In the genomic region with DNA sequence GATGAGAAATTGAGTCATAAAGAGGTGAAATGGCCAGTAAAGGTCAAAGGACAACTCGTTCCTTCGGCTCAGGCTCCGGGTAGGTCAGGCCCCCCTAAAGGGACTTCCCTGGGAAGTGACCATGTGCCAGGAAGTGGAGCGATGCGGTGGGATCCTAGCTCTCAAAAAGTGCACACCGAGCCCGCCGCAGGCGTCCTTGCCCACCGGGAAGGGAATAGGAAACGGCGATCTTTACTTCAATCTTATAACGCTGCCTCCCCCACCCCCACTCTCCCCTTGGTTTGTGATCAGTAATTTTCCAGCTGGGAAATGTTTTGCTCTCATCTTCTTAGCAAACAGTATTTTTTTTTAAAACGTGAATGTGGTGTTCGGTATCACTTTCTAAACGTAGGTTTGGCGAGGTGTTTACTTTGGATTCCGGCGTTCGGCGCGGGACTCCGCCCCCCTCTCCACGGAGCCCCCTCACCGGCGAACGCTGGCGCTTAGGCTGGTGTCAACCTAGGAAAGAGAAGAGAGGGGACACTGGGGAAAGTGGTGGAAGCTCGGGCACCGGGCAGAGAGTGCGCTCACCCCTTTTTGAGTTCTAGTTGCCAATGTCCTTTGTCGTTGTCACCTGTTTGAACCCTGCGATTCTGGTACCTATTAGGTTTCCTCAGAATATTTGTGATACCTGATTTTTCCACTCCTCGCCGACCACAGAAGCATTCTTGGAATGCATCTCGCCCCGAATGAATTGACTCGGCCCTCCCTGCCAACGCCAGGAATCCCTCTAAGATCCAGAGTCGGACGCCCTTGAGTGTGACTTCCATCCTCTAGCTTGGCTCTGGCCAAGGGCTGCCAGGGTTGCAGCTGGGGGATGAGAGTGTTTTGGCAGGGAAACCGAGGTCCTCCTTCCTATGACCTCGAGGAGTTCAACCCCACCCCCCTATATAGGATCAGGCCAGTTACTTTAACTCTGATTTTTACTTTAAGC, we compare ENCODE assay signal across 10 cellular contexts. TPM values are rescaled to one million over a fixed set of nuclear protein-coding genes. Genes with fewer than 3 reads are reported as not detected.
A peak's percentile ranks its signal among the peaks of the same experiment; 100 is the strongest.
DNase-seq lines count a peak whose midpoint lies in the region; ATAC-seq and TF ChIP-seq lines count a peak whose summit lies in the region.
"Had no signal": no experiment of that assay in that cellular context is flagged by ENCODE, and none has a peak within 500 bp of the region (broad histone marks: within the 10 kb centered on the region; RNA-seq: fewer than 3 reads in every experiment).

No MANE protein-coding gene starts in this region.

- H3K4me3 ChIP-seq in CD8-positive, alpha-beta memory T cell (ENCODE audit: low read length) = no peak overlapping the region
- peak overlapping the region; percentile 46 for H3K4me3 ChIP-seq in ovary

- TF ChIP-seq CTCF in ovary (IDR thresholded peaks at IDR 0.05) = no peak

- peaks cover 12% of the 10 kb centered on the region for H3K27me3 ChIP-seq in CD8-positive, alpha-beta memory T cell (ENCODE audit: insufficient read depth, low read length, poor library complexity, severe bottlenecking)
- H3K27me3 ChIP-seq in ovary = no peaks in the 10 kb centered on the region

- peaks cover 14 to 21% (median 15%) of the 10 kb centered on the region in 3 donors for H3K4me1 Mint-ChIP-seq in CD8-positive, alpha-beta memory T cell
- H3K4me1 Mint-ChIP-seq in activated CD8-positive, alpha-beta T cell treated with anti-CD3 and anti-CD28 coated beads, Interleukin-2, amount 10 ng/mL, durations not matched to agents 7 days and 5 days (ENCODE audit: low read depth) = peaks cover 16% of the 10 kb centered on the region

- TF ChIP-seq POLR2A in ovary (IDR thresholded peaks at IDR 0.05) = no peak

- CTCF ChIA-PET in CD8-positive, alpha-beta memory T cell (lab: Charles Lee) = no interaction called here
- CTCF ChIA-PET in activated CD8-positive, alpha-beta T cell treated with anti-CD3 and anti-CD28 coated beads, Interleukin-2, amount 10 ng/mL, durations not matched to agents 7 days and 5 days (lab: Charles Lee) = no interaction called here

- intact Hi-C loops in left ventricle myocardium superior (cut with micrococcal nuclease) (loop anchor here (5.0 kb wide), 1 partner anchor 146 kb away; no protein-coding TSS in a partner anchor), ovary (cut with DNase I) (loop anchor here in 2 of 4 donors (1.0 to 2.0 kb wide), 2 partner anchors 145 to 146 kb away; no protein-coding TSS in a partner anchor)

- no peaks in the 10 kb centered on the region for H3K36me3 Mint-ChIP-seq in CD8-positive, alpha-beta memory T cell
- H3K36me3 Mint-ChIP-seq in activated CD8-positive, alpha-beta T cell treated with anti-CD3 and anti-CD28 coated beads, Interleukin-2, amount 10 ng/mL, durations not matched to agents 7 days and 5 days (ENCODE audit: low read depth) = peaks cover 2% of the 10 kb centered on the region

- 7 to 16% (median 9%) methylated on average over 43 of the region's 43 CpGs for WGBS in ovary, 3 donors

- no peak overlapping the region for H3K27ac Mint-ChIP-seq in CD8-positive, alpha-beta memory T cell
- H3K27ac Mint-ChIP-seq in activated CD8-positive, alpha-beta T cell treated with anti-CD3 and anti-CD28 coated beads, Interleukin-2, amount 10 ng/mL, durations not matched to agents 7 days and 5 days = no peak overlapping the region

- no peaks in the 10 kb centered on the region for H3K36me3 ChIP-seq in CD8-positive, alpha-beta memory T cell (ENCODE audit: insufficient read depth, low read length)
- no peaks in the 10 kb centered on the region for H3K36me3 ChIP-seq in ovary

- POLR2A ChIA-PET in CD8-positive, alpha-beta memory T cell (lab: Charles Lee) = no interaction called here
- POLR2A ChIA-PET in activated CD8-positive, alpha-beta T cell treated with anti-CD3 and anti-CD28 coated beads, Interleukin-2, amount 10 ng/mL, durations not matched to agents 7 days and 5 days (lab: Charles Lee) = no interaction called here

- peak overlapping the region in 6 of 7 donors; percentile 26 to 82 (median 55) for H3K4me3 Mint-ChIP-seq in CD8-positive, alpha-beta memory T cell
- peak overlapping the region; percentile 48 for H3K4me3 Mint-ChIP-seq in activated CD8-positive, alpha-beta T cell treated with anti-CD3 and anti-CD28 coated beads, Interleukin-2, amount 10 ng/mL, durations not matched to agents 7 days and 5 days

- peaks cover 47 to 54% of the 10 kb centered on the region in 2 donors for H3K27me3 Mint-ChIP-seq in CD8-positive, alpha-beta memory T cell
- peaks cover 54% of the 10 kb centered on the region for H3K27me3 Mint-ChIP-seq in activated CD8-positive, alpha-beta T cell treated with anti-CD3 and anti-CD28 coated beads, Interleukin-2, amount 10 ng/mL, durations not matched to agents 7 days and 5 days (ENCODE audit: low read depth)

- H3K9me3 ChIP-seq in CD8-positive, alpha-beta memory T cell (ENCODE audit: low read length) = no peaks in the 10 kb centered on the region
- H3K9me3 ChIP-seq in ovary = no peaks in the 10 kb centered on the region

- TF ChIP-seq EP300 in ovary (IDR thresholded peaks at IDR 0.05) = no peak

- no peak overlapping the region for H3K27ac ChIP-seq in CD8-positive, alpha-beta memory T cell (ENCODE audit: low read depth, low read length)
- peak overlapping the region in 1 of 2 donors; percentile 83 for H3K27ac ChIP-seq in ovary
- H3K27ac ChIP-seq: HL-60 had no signal

- no peak for ATAC-seq in activated CD8-positive, alpha-beta T cell treated with anti-CD3 and anti-CD28 coated beads, Interleukin-2, amount 10 ng/mL, durations not matched to agents 7 days and 5 days
- no peak for ATAC-seq in left ventricle myocardium superior
- no peak for ATAC-seq in GM19455 (IDR thresholded peaks at IDR 0.05; ENCODE audit: unreplicated experiment)

- H3K4me1 ChIP-seq in CD8-positive, alpha-beta memory T cell (ENCODE audit: insufficient read depth, low read length) = no peaks in the 10 kb centered on the region
- H3K4me1 ChIP-seq in ovary (ENCODE audit: insufficient read depth) = peaks cover 2% of the 10 kb centered on the region

- H3K9me3 Mint-ChIP-seq in CD8-positive, alpha-beta memory T cell = peaks cover 0 to 7% (median 2%) of the 10 kb centered on the region in 5 donors
- no peaks in the 10 kb centered on the region for H3K9me3 Mint-ChIP-seq in activated CD8-positive, alpha-beta T cell treated with anti-CD3 and anti-CD28 coated beads, Interleukin-2, amount 10 ng/mL, durations not matched to agents 7 days and 5 days (ENCODE audit: insufficient read depth)

- no peak for DNase-seq in CD8-positive, alpha-beta memory T cell
- DNase-seq in activated CD8-positive, alpha-beta T cell treated with anti-CD3 and anti-CD28 coated beads, Interleukin-2, amount 10 ng/mL, durations not matched to agents 7 days and 5 days = peak; percentile 20
- DNase-seq in left ventricle myocardium superior = peak; percentile 47
- peak; percentile 54 to 71 (median 68) for DNase-seq in ovary
- no peak for DNase-seq in inferior parietal cortex (ENCODE audit: extremely low spot score)
- no peak for DNase-seq in NCI-H1417 (lab: John Stamatoyannopoulos, UW)
- DNase-seq in NCI-H2227 (lab: John Stamatoyannopoulos, UW; ENCODE audit: unreplicated experiment) = no peak
- DNase-seq: T-helper 9 cell had no signal

RNA-seq across cellular contexts. Expression of a gene that starts 1.8 kb away (rescaled TPM):
- under 1 TPM; 0.31 to 0.37 TPM for total RNA-seq in CD8-positive, alpha-beta memory T cell
- polyA plus RNA-seq in CD8-positive, alpha-beta memory T cell = not detected
- total RNA-seq in activated CD8-positive, alpha-beta T cell treated with anti-CD3 and anti-CD28 coated beads, Interleukin-2, amount 10 ng/mL, durations not matched to agents 7 days and 5 days = 1 to 10 TPM; 1.5 to 1.9 TPM
- total RNA-seq in left ventricle myocardium superior (30.5 TPM), ovary (100 to 1,000 TPM in 2 of 7 donors, 10 to 100 TPM in 5; 29.2 to 138 (median 71.2) TPM)
- 10 to 100 TPM; 30.1 to 40.7 TPM for polyA plus RNA-seq in ovary

Comparison
In these comparisons a context has a peak if more than half of its experiments do, and no peak if none do; other contexts are left out.
1. DNase-seq: peak in activated CD8-positive, alpha-beta T cell treated with anti-CD3 and anti-CD28 coated beads, Interleukin-2, amount 10 ng/mL, durations not matched to agents 7 days and 5 days (single experiment), left ventricle myocardium superior (single experiment) and ovary (5 of 5); none in CD8-positive, alpha-beta memory T cell (0 of 5), inferior parietal cortex (single experiment), NCI-H1417 (0 of 3) and NCI-H2227 (single experiment).
2. RNA of a gene that starts 1.8 kb away (total RNA-seq): 29.2 to 138 TPM in ovary and 30.5 TPM in left ventricle myocardium superior (single experiment); 1.5 to 1.9 TPM in activated CD8-positive, alpha-beta T cell treated with anti-CD3 and anti-CD28 coated beads, Interleukin-2, amount 10 ng/mL, durations not matched to agents 7 days and 5 days and 0.31 to 0.37 TPM in CD8-positive, alpha-beta memory T cell; every median in the first group is over 10 times any median in the second.